In genomic region chr9:132002827-132003704, GRCh38 we compare ENCODE assay signal across 21 cellular contexts.
DNase-seq lines count a peak whose midpoint lies in the region; ATAC-seq, FAIRE-seq and TF ChIP-seq lines count a peak whose summit lies in the region.
"Had no signal": no experiment of that assay in that cellular context is flagged by ENCODE, and none has a peak within 500 bp of the region (broad histone marks: within the 10 kb centered on the region; RNA-seq: fewer than 3 reads in every experiment).

No MANE protein-coding gene starts in this region.

- H3K9ac ChIP-seq in K562 (ENCODE audit: insufficient read depth in 1 of 2, low read depth in 2 of 2, low read length in 2 of 2) = no peak overlapping the region

- no peak for TF ChIP-seq RAD21 in K562 (CRISPR knock-in tag; conservative IDR thresholded peaks at IDR 0.05 in 1 of 2, IDR thresholded peaks at IDR 0.05 in 1 of 2)

- DNase-seq in activated CD8-positive, alpha-beta memory T cell treated with anti-CD3 and anti-CD28 coated beads, Interleukin-2, amount 10 ng/mL, durations not matched to agents 7 days and 5 days = no peak
- DNase-seq in activated CD8-positive, alpha-beta memory T cell treated with anti-CD3 and anti-CD28 coated beads, Interleukin-2, amount 50 U/mL, for 4 hours = no peak
- peak; percentile 14 for DNase-seq in NB4 (ENCODE audit: low read depth)
- no peak for DNase-seq in K562 (ENCODE audit: extremely low read depth in 1 of 4, low spot score in 3 of 4)
- no peak for DNase-seq in upper lobe of right lung
- DNase-seq in immature natural killer cell = no peak
- DNase-seq in NCI-H2081 treated with DMSO at 0.1 percent for 48 hours (lab: John Stamatoyannopoulos, UW) = no peak
- no peak for DNase-seq in NCI-H1092 treated with DMSO at 0.1 percent for 48 hours (lab: John Stamatoyannopoulos, UW)
- DNase-seq: ACHN; activated CD8-positive, alpha-beta T cell treated with anti-CD3 and anti-CD28 coated beads for 36 hours; amniotic stem cell; CD4-positive, alpha-beta memory T cell; DND-41; foreskin fibroblast; left colon; NCI-H1105; NCI-H774; nucleus accumbens; stimulated activated CD4-positive, alpha-beta T cell treated with anti-CD3 and anti-CD28 coated beads, Interleukin-15, amount 100 ng/mL, for 24 hours had no signal

- H3K9me3 ChIP-seq in K562 (replicated peaks; ENCODE audit: control insufficient read depth, insufficient read depth, low read depth, low read length) = no peaks in the 10 kb centered on the region
- H3K9me3 ChIP-seq in upper lobe of right lung = no peaks in the 10 kb centered on the region
- H3K9me3 ChIP-seq: right atrium auricular region had no signal

- TF ChIP-seq POLR2A in NB4 (IDR thresholded peaks at IDR 0.05; ENCODE audit: extremely low read depth, insufficient read length) (no peak), K562 (conservative IDR thresholded peaks at IDR 0.05) (no peak)

- peaks cover 0 to 3% of the 10 kb centered on the region in 2 experiments; a peak in 1 of 5 replicates for H3K4me1 ChIP-seq in K562 (replicated peaks in 1 of 2; ENCODE audit: control insufficient read depth in 2 of 2, insufficient read depth in 2 of 2, low read length in 2 of 2)
- H3K4me1 ChIP-seq in upper lobe of right lung = peaks cover 3% of the 10 kb centered on the region

- no peaks in the 10 kb centered on the region for H3K27me3 ChIP-seq in K562 (ENCODE audit: control insufficient read depth in 2 of 2, insufficient read depth in 2 of 2, low read length in 2 of 2)
- no peaks in the 10 kb centered on the region for H3K27me3 ChIP-seq in upper lobe of right lung
- H3K27me3 ChIP-seq: right atrium auricular region had no signal

- H3K9me1 ChIP-seq in K562 (ENCODE audit: control insufficient read depth, insufficient read depth, low read length) = no peaks in the 10 kb centered on the region

- ATAC-seq in activated CD8-positive, alpha-beta memory T cell treated with anti-CD3 and anti-CD28 coated beads, Interleukin-2, amount 10 ng/mL, durations not matched to agents 7 days and 5 days = no peak
- ATAC-seq in K562 (no peak), upper lobe of right lung (peak; percentile 23)
- ATAC-seq: activated CD8-positive, alpha-beta T cell treated with anti-CD3 and anti-CD28 coated beads for 36 hours; left colon had no signal

- BruUV-seq in K562 (replicated peaks; lab: Mats Ljungman, UMichigan) = no TSS peak

- 69% methylated on average over 7 of the region's 7 CpGs for WGBS in K562 (ENCODE audit: insufficient coverage, low coverage, missing lambda C conversion rate)

- intact Hi-C loops in K562 (cut with micrococcal nuclease) (no loop called here), upper lobe of right lung (cut with DNase I) (no loop called here)

- no peaks in the 10 kb centered on the region for H3K36me3 ChIP-seq in K562 (ENCODE audit: control insufficient read depth, insufficient read depth, low read length)
- no peaks in the 10 kb centered on the region for H3K36me3 ChIP-seq in upper lobe of right lung
- H3K36me3 ChIP-seq: right atrium auricular region had no signal

- POLR2A ChIA-PET in K562 (lab: Yijun Ruan, JAX) = no interaction called here

- no peak overlapping the region for H2AFZ ChIP-seq in K562 (ENCODE audit: low read depth, low read length)

- no peaks in the 10 kb centered on the region for H3K79me2 ChIP-seq in K562 (ENCODE audit: control insufficient read depth, insufficient read depth, low read length)

- H3K27me3 Mint-ChIP-seq in activated CD8-positive, alpha-beta memory T cell treated with anti-CD3 and anti-CD28 coated beads, Interleukin-2, amount 10 ng/mL, durations not matched to agents 7 days and 5 days = peaks cover 3% of the 10 kb centered on the region
- H3K27me3 Mint-ChIP-seq in immature natural killer cell (ENCODE audit: low read depth in 3 of 3) = no peaks in the 10 kb centered on the region
- H3K27me3 Mint-ChIP-seq: activated CD8-positive, alpha-beta T cell treated with anti-CD3 and anti-CD28 coated beads for 36 hours; CD4-positive, alpha-beta memory T cell had no signal

- no peak for FAIRE-seq in K562 (lab: Jason Lieb, UNC)

- in situ Hi-C loops in K562 (cut with MboI) = no loop called here

- TF ChIP-seq CTCF in NB4 (IDR thresholded peaks at IDR 0.05; ENCODE audit: low read depth, low read length) (no peak), K562 (IDR thresholded peaks at IDR 0.05 in 2 of 3, conservative IDR thresholded peaks at IDR 0.05 in 1 of 3; ENCODE audit: insufficient read depth in 2 of 3, low read depth in 1 of 3, low read length in 3 of 3) (no peak), upper lobe of right lung (IDR thresholded peaks at IDR 0.05) (no peak)

- no peak for TF ChIP-seq EP300 in K562 (IDR thresholded peaks at IDR 0.05; ENCODE audit: low read length)

- CTCF ChIA-PET in activated CD8-positive, alpha-beta memory T cell treated with anti-CD3 and anti-CD28 coated beads, Interleukin-2, amount 10 ng/mL, durations not matched to agents 7 days and 5 days (lab: Charles Lee) = interaction anchor here (2.2 kb wide), 1 partner anchor 167 kb away, joined by 5 read pairs; no protein-coding TSS in a partner anchor
- CTCF ChIA-PET in K562 (lab: Yijun Ruan, JAX; ENCODE audit: low intra/inter-chr PET ratio) = no interaction called here

- H4K20me1 ChIP-seq in K562 (replicated peaks; ENCODE audit: control insufficient read depth, insufficient read depth, low read length) = no peaks in the 10 kb centered on the region; the same call in 1 of the 2 replicates

- no peak overlapping the region for H3K4me2 ChIP-seq in K562 (ENCODE audit: insufficient read depth, low read length)

- H3K4me3 Mint-ChIP-seq in activated CD8-positive, alpha-beta memory T cell treated with anti-CD3 and anti-CD28 coated beads, Interleukin-2, amount 10 ng/mL, durations not matched to agents 7 days and 5 days = no peak overlapping the region
- no peak overlapping the region for H3K4me3 Mint-ChIP-seq in immature natural killer cell
- H3K4me3 Mint-ChIP-seq: activated CD8-positive, alpha-beta T cell treated with anti-CD3 and anti-CD28 coated beads for 36 hours; CD4-positive, alpha-beta memory T cell had no signal

- H3K36me3 Mint-ChIP-seq in activated CD8-positive, alpha-beta memory T cell treated with anti-CD3 and anti-CD28 coated beads, Interleukin-2, amount 10 ng/mL, durations not matched to agents 7 days and 5 days = peaks cover 30% of the 10 kb centered on the region
- peaks cover 0 to 4% (median 0%) of the 10 kb centered on the region in 3 donors for H3K36me3 Mint-ChIP-seq in immature natural killer cell

- H3K4me1 Mint-ChIP-seq in activated CD8-positive, alpha-beta memory T cell treated with anti-CD3 and anti-CD28 coated beads, Interleukin-2, amount 10 ng/mL, durations not matched to agents 7 days and 5 days = peaks cover 79% of the 10 kb centered on the region
- H3K4me1 Mint-ChIP-seq in immature natural killer cell = peaks cover 56 to 86% of the 10 kb centered on the region in 2 donors

- H3K27ac ChIP-seq in K562 (ENCODE audit: extremely low read depth, low read depth, low read length) (no peak overlapping the region), upper lobe of right lung (no peak overlapping the region)
- H3K27ac ChIP-seq: right atrium auricular region, RWPE1 had no signal

- H3K4me3 ChIP-seq in NB4 (ENCODE audit: low read depth, low read length) = no peak overlapping the region
- H3K4me3 ChIP-seq in K562 = no peak overlapping the region
- no peak overlapping the region for H3K4me3 ChIP-seq in upper lobe of right lung
- H3K4me3 ChIP-seq: right atrium auricular region had no signal

- H3K9me3 Mint-ChIP-seq in activated CD8-positive, alpha-beta memory T cell treated with anti-CD3 and anti-CD28 coated beads, Interleukin-2, amount 10 ng/mL, durations not matched to agents 7 days and 5 days (ENCODE audit: low read depth) = no peaks in the 10 kb centered on the region
- peaks cover 0 to 1% (median 0%) of the 10 kb centered on the region in 6 donors for H3K9me3 Mint-ChIP-seq in immature natural killer cell

- H3K27ac Mint-ChIP-seq in activated CD8-positive, alpha-beta memory T cell treated with anti-CD3 and anti-CD28 coated beads, Interleukin-2, amount 10 ng/mL, durations not matched to agents 7 days and 5 days = peak overlapping the region; percentile 48
- peak overlapping the region in 3 of 6 donors; percentile 27 to 52 (median 30) for H3K27ac Mint-ChIP-seq in immature natural killer cell
- H3K27ac Mint-ChIP-seq: activated CD8-positive, alpha-beta T cell treated with anti-CD3 and anti-CD28 coated beads for 36 hours had no signal

TF ChIP-seq in K562, 482 proteins besides CTCF, POLR2A, EP300 and RAD21:
- TF ChIP-seq GABPB1 (CRISPR knock-in tag; IDR thresholded peaks at IDR 0.05) (no peak), USF2 (CRISPR knock-in tag; IDR thresholded peaks at IDR 0.05) (0 out of 2 replicates have a peak, but pooled peaks have one; percentile 15), FOXJ2 (tag; IDR thresholded peaks at IDR 0.05) (no peak), CEBPG (CRISPR knock-in tag; IDR thresholded peaks at IDR 0.05) (no peak), CEBPG (tag; conservative IDR thresholded peaks at IDR 0.05 in 1 of 2, IDR thresholded peaks at IDR 0.05 in 1 of 2) (0 out of 4 replicates have a peak, but pooled peaks of 1 of the 2 experiments have one; percentile 37)
